29 cellular contexts compared by ENCODE assay signal in genomic region chr19:36031308-36031707, GRCh38. TPM values are rescaled to one million over a fixed set of nuclear protein-coding genes. Genes with fewer than 3 reads are reported as not detected.
DNase-seq lines count a peak whose midpoint lies in the region; TF ChIP-seq lines count a peak whose summit lies in the region.
"Had no signal": no experiment of that assay in that cellular context is flagged by ENCODE, and none has a peak within 500 bp of the region (broad histone marks: within the 10 kb centered on the region; RNA-seq: fewer than 3 reads in every experiment).

No MANE protein-coding gene starts in this region.

- H3K4me1 ChIP-seq in endocrine pancreas (ENCODE audit: control insufficient read depth, insufficient read depth, low read length) (no peaks in the 10 kb centered on the region), vagina (peaks cover 15% of the 10 kb centered on the region), tibial nerve (peaks cover 0 to 23% (median 1%) of the 10 kb centered on the region in 4 donors)
- H3K4me1 ChIP-seq: foreskin keratinocyte, left lung had no signal

- H3K9me3 Mint-ChIP-seq in activated naive CD8-positive, alpha-beta T cell (ENCODE audit: low read depth), result no peaks in the 10 kb centered on the region
- H3K9me3 Mint-ChIP-seq in activated naive CD8-positive, alpha-beta T cell treated with anti-CD3 and anti-CD28 coated beads for 36 hours, result no peaks in the 10 kb centered on the region
- no peaks in the 10 kb centered on the region for H3K9me3 Mint-ChIP-seq in nephron
- H3K9me3 Mint-ChIP-seq: activated B cell treated with CpG ODN at 0.5 μM for 24 hours; activated naive CD4-positive, alpha-beta T cell treated with anti-CD3 and anti-CD28 coated beads, Interleukin-2, amount 50 U/mL, for 24 hours; activated T-helper 17 cell treated with anti-CD3 and anti-CD28 coated beads, Interleukin-2, amount 50 U/mL, for 72 hours; immature natural killer cell; natural killer cell had no signal

- H3K4me1 Mint-ChIP-seq in activated naive CD8-positive, alpha-beta T cell (ENCODE audit: low read depth), result peaks cover 21% of the 10 kb centered on the region
- H3K4me1 Mint-ChIP-seq in activated naive CD8-positive, alpha-beta T cell treated with anti-CD3 and anti-CD28 coated beads for 36 hours, result peaks cover 2% of the 10 kb centered on the region
- H3K4me1 Mint-ChIP-seq in nephron, result peaks cover 21% of the 10 kb centered on the region

- peak overlapping the region; percentile 69 for H3K4me3 ChIP-seq in endocrine pancreas (ENCODE audit: control insufficient read depth, insufficient read depth, low read length)
- H3K4me3 ChIP-seq in vagina, result peak overlapping the region in 1 of 2 donors; percentile 70
- no peak overlapping the region for H3K4me3 ChIP-seq in tibial nerve

- DNase-seq in activated naive CD8-positive, alpha-beta T cell treated with anti-CD3 and anti-CD28 coated beads for 36 hours, result no peak
- no peak for DNase-seq in vagina (ENCODE audit: extremely low spot score in 2 of 2)
- no peak for DNase-seq in tibial nerve (ENCODE audit: low spot score in 2 of 2)
- no peak for DNase-seq in KG1 (lab: John Stamatoyannopoulos, UW)
- no peak for DNase-seq in HK-2 (ENCODE audit: unreplicated experiment)
- DNase-seq: activated B cell treated with CpG ODN at 0.5 μM for 24 hours; activated CD4-positive, alpha-beta T cell treated with anti-CD3 and anti-CD28 coated beads, Interleukin-2, amount 50 U/mL, for 48 hours; activated CD8-positive, alpha-beta memory T cell treated with anti-CD3 and anti-CD28 coated beads, Interleukin-2, amount 50 U/mL, for 4 hours; cerebellar nuclear complex; erythroblast; foreskin keratinocyte; GDM1; immature natural killer cell; left lung; natural killer cell; NCI-H1105 treated with DMSO at 0.1 percent for 48 hours; NCI-H2029 treated with DMSO at 0.1 percent for 48 hours; NCI-H226; NCI-H774; OCI-M1; T1000; upper lobe of left lung had no signal

- H3K27me3 ChIP-seq in endocrine pancreas (ENCODE audit: control insufficient read depth, insufficient read depth, low read length) (no peaks in the 10 kb centered on the region), vagina (no peaks in the 10 kb centered on the region), tibial nerve (no peaks in the 10 kb centered on the region)
- H3K27me3 ChIP-seq: foreskin keratinocyte had no signal

- TF ChIP-seq CTCF in nephron (IDR thresholded peaks at IDR 0.05; ENCODE audit: unreplicated experiment in 3 of 3), result no peak
- no peak for TF ChIP-seq CTCF in vagina (IDR thresholded peaks at IDR 0.05)
- TF ChIP-seq CTCF in tibial nerve (IDR thresholded peaks at IDR 0.05), result no peak

- H3K9me3 ChIP-seq in endocrine pancreas (ENCODE audit: control insufficient read depth, low read length) (no peaks in the 10 kb centered on the region), vagina (no peaks in the 10 kb centered on the region), tibial nerve (no peaks in the 10 kb centered on the region)
- H3K9me3 ChIP-seq: left lung, upper lobe of left lung had no signal

- H3K27ac ChIP-seq in vagina (peak overlapping the region; percentile 86), tibial nerve (peak overlapping the region in 2 of 4 donors; percentile 89 to 92)
- H3K27ac ChIP-seq: foreskin keratinocyte, HL-60, left lung had no signal

- peak overlapping the region; percentile 4 for H3K4me3 Mint-ChIP-seq in activated naive CD8-positive, alpha-beta T cell
- no peak overlapping the region for H3K4me3 Mint-ChIP-seq in activated naive CD8-positive, alpha-beta T cell treated with anti-CD3 and anti-CD28 coated beads for 36 hours
- H3K4me3 Mint-ChIP-seq in nephron, result peak overlapping the region; percentile 91 to 93 (median 91)
- H3K4me3 Mint-ChIP-seq: activated B cell treated with CpG ODN at 0.5 μM for 24 hours; activated naive CD4-positive, alpha-beta T cell treated with anti-CD3 and anti-CD28 coated beads, Interleukin-2, amount 50 U/mL, for 24 hours; B cell had no signal

- H3K36me3 ChIP-seq in endocrine pancreas (ENCODE audit: control insufficient read depth, insufficient read depth, low read length), result peaks cover 4% of the 10 kb centered on the region
- no peaks in the 10 kb centered on the region for H3K36me3 ChIP-seq in vagina
- peaks cover 0 to 46% (median 0%) of the 10 kb centered on the region in 3 donors for H3K36me3 ChIP-seq in tibial nerve

- peaks cover 15% of the 10 kb centered on the region for H3K36me3 Mint-ChIP-seq in activated naive CD8-positive, alpha-beta T cell
- H3K36me3 Mint-ChIP-seq in activated naive CD8-positive, alpha-beta T cell treated with anti-CD3 and anti-CD28 coated beads for 36 hours, result peaks cover 19% of the 10 kb centered on the region
- peaks cover 24% of the 10 kb centered on the region for H3K36me3 Mint-ChIP-seq in nephron (ENCODE audit: low read depth)
- H3K36me3 Mint-ChIP-seq: natural killer cell had no signal

- intact Hi-C loops in vagina (cut with DNase I), result no loop called here

- H3K27me3 Mint-ChIP-seq in activated naive CD8-positive, alpha-beta T cell, result no peaks in the 10 kb centered on the region
- H3K27me3 Mint-ChIP-seq in activated naive CD8-positive, alpha-beta T cell treated with anti-CD3 and anti-CD28 coated beads for 36 hours, result no peaks in the 10 kb centered on the region
- H3K27me3 Mint-ChIP-seq in nephron (ENCODE audit: low read depth), result no peaks in the 10 kb centered on the region
- H3K27me3 Mint-ChIP-seq: activated T-helper 17 cell treated with anti-CD3 and anti-CD28 coated beads, Interleukin-2, amount 50 U/mL, for 72 hours; B cell had no signal

- no peak overlapping the region for H3K27ac Mint-ChIP-seq in activated naive CD8-positive, alpha-beta T cell
- H3K27ac Mint-ChIP-seq in activated naive CD8-positive, alpha-beta T cell treated with anti-CD3 and anti-CD28 coated beads for 36 hours, result no peak overlapping the region
- peak overlapping the region; percentile 28 to 85 (median 35) for H3K27ac Mint-ChIP-seq in nephron
- H3K27ac Mint-ChIP-seq: activated B cell treated with CpG ODN at 0.5 μM for 24 hours; activated naive CD4-positive, alpha-beta T cell treated with anti-CD3 and anti-CD28 coated beads, Interleukin-2, amount 50 U/mL, for 24 hours; activated T-helper 17 cell treated with anti-CD3 and anti-CD28 coated beads, Interleukin-2, amount 50 U/mL, for 72 hours; B cell; natural killer cell had no signal

- 80 to 85% methylated on average over 6 of the region's 6 CpGs for WGBS in tibial nerve, 2 donors

- TF ChIP-seq EP300 in tibial nerve (IDR thresholded peaks at IDR 0.05), result no peak

- H3K9ac ChIP-seq in endocrine pancreas (ENCODE audit: control insufficient read depth, insufficient read depth, low read length), result peak overlapping the region; percentile 22

- TF ChIP-seq POLR2A in vagina (IDR thresholded peaks at IDR 0.05) (no peak), tibial nerve (IDR thresholded peaks at IDR 0.05) (no peak)

RNA-seq across cellular contexts. Expression of gene CLIP3, which starts 1.4 kb away (rescaled TPM):
- total RNA-seq in activated naive CD8-positive, alpha-beta T cell treated with anti-CD3 and anti-CD28 coated beads for 36 hours, result under 1 TPM; 0.25 to 0.60 TPM
- 31.9 TPM for total RNA-seq in vagina
- total RNA-seq in tibial nerve, result 10 to 100 TPM; 20.1 to 44.7 (median 24.6) TPM

RNA-seq across cellular contexts. Expression of gene ALKBH6, which starts 17.3 kb away (rescaled TPM):
- total RNA-seq in activated naive CD8-positive, alpha-beta T cell treated with anti-CD3 and anti-CD28 coated beads for 36 hours, result 10 to 100 TPM; 35.0 to 35.5 TPM
- total RNA-seq in vagina, result 21.9 TPM
- 10 to 100 TPM; 25.3 to 46.0 (median 33.9) TPM for total RNA-seq in tibial nerve

RNA-seq across cellular contexts. Expression of gene SYNE4, which starts 22.7 kb away (rescaled TPM):
- 1 to 10 TPM in 1 of 2 experiments, under 1 TPM in 1; 0.99 to 1.8 TPM for total RNA-seq in activated naive CD8-positive, alpha-beta T cell treated with anti-CD3 and anti-CD28 coated beads for 36 hours
- 2.0 TPM for total RNA-seq in vagina
- 1 to 10 TPM in 1 of 4 donors, under 1 TPM in 2, not detected in 1; 0.21 to 2.1 (median 0.98) TPM for total RNA-seq in tibial nerve

RNA-seq across cellular contexts. Expression of gene THAP8, which starts 22.8 kb away (rescaled TPM):
- 1 to 10 TPM; 2.4 to 2.7 TPM for total RNA-seq in activated naive CD8-positive, alpha-beta T cell treated with anti-CD3 and anti-CD28 coated beads for 36 hours
- total RNA-seq in vagina (12.0 TPM), tibial nerve (10 to 100 TPM; 11.4 to 21.0 (median 16.0) TPM)

RNA-seq across cellular contexts. Expression of gene WDR62, which starts 23.4 kb away (rescaled TPM):
- total RNA-seq in activated naive CD8-positive, alpha-beta T cell treated with anti-CD3 and anti-CD28 coated beads for 36 hours, result 10 to 100 TPM; 19.1 to 20.4 TPM
- total RNA-seq in vagina (2.5 TPM), tibial nerve (1 to 10 TPM in 2 of 4 donors, under 1 TPM in 2; 0.42 to 2.1 (median 1.4) TPM)

Comparison
In these comparisons a context has a peak if more than half of its experiments do, and no peak if none do; other contexts are left out.
1. H3K27ac Mint-ChIP-seq: peak in nephron (3 of 3); none in activated naive CD8-positive, alpha-beta T cell (single experiment) and activated naive CD8-positive, alpha-beta T cell treated with anti-CD3 and anti-CD28 coated beads for 36 hours (single experiment).
2. RNA of gene CLIP3, which starts 1.4 kb away (total RNA-seq): 31.9 TPM in vagina (single experiment) and 20.1 to 44.7 TPM in tibial nerve; 0.25 to 0.60 TPM in activated naive CD8-positive, alpha-beta T cell treated with anti-CD3 and anti-CD28 coated beads for 36 hours; every median in the first group is over 10 times any median in the second.